Comparison of ENCODE assay signal across 15 cellular contexts in genomic region chr9:20513126-20513913, GRCh38.
DNase-seq lines count a peak whose midpoint lies in the region; ATAC-seq lines count a peak whose summit lies in the region.
"Had no signal": no experiment of that assay in that cellular context is flagged by ENCODE, and none has a peak within 500 bp of the region (broad histone marks: within the 10 kb centered on the region; RNA-seq: fewer than 3 reads in every experiment).

No MANE protein-coding gene starts in this region.

- H3K27ac ChIP-seq in naive thymus-derived CD4-positive, alpha-beta T cell (ENCODE audit: low read depth, low read length): peak overlapping the region; percentile 7
- H3K27ac ChIP-seq: 22Rv1, skin epidermis, testis had no signal

- H3K4me1 Mint-ChIP-seq in activated naive CD8-positive, alpha-beta T cell treated with anti-CD3 and anti-CD28 coated beads, Interleukin-2, amount 10 ng/mL, durations not matched to agents 7 days and 5 days: peaks cover 81% of the 10 kb centered on the region
- peaks cover 58 to 88% (median 81%) of the 10 kb centered on the region in 7 donors for H3K4me1 Mint-ChIP-seq in naive thymus-derived CD4-positive, alpha-beta T cell

- H3K27me3 Mint-ChIP-seq in activated naive CD8-positive, alpha-beta T cell treated with anti-CD3 and anti-CD28 coated beads, Interleukin-2, amount 10 ng/mL, durations not matched to agents 7 days and 5 days: no peaks in the 10 kb centered on the region
- no peaks in the 10 kb centered on the region for H3K27me3 Mint-ChIP-seq in naive thymus-derived CD4-positive, alpha-beta T cell

- CTCF ChIA-PET in naive thymus-derived CD4-positive, alpha-beta T cell (lab: Charles Lee): interaction anchor here (0.6 to 1.1 kb wide), 2 partner anchors 17 to 497 kb away, joined by 3 to 4 read pairs; no protein-coding TSS in a partner anchor

- H3K9me3 ChIP-seq in naive thymus-derived CD4-positive, alpha-beta T cell (ENCODE audit: control insufficient read depth in 2 of 3, low read length in 3 of 3): no peaks in the 10 kb centered on the region
- H3K9me3 ChIP-seq: testis had no signal

- POLR2A ChIA-PET in activated naive CD8-positive, alpha-beta T cell treated with anti-CD3 and anti-CD28 coated beads, Interleukin-2, amount 10 ng/mL, durations not matched to agents 7 days and 5 days (lab: Charles Lee): interaction anchor here (1.1 to 2.7 kb wide), 3 partner anchors 10 to 170 kb away, joined by 3 to 22 read pairs (median 3); partner anchors contain the start of genes FOCAD and MLLT3
- POLR2A ChIA-PET in naive thymus-derived CD4-positive, alpha-beta T cell (lab: Charles Lee): no interaction called here

- H3K4me3 Mint-ChIP-seq in activated naive CD8-positive, alpha-beta T cell treated with anti-CD3 and anti-CD28 coated beads, Interleukin-2, amount 10 ng/mL, durations not matched to agents 7 days and 5 days: peak overlapping the region; percentile 62
- H3K4me3 Mint-ChIP-seq in naive thymus-derived CD4-positive, alpha-beta T cell: peak overlapping the region in 8 of 10 donors; percentile 29 to 80 (median 50)
- H3K4me3 Mint-ChIP-seq: neural crest cell had no signal

- H3K9me3 Mint-ChIP-seq in activated naive CD8-positive, alpha-beta T cell treated with anti-CD3 and anti-CD28 coated beads, Interleukin-2, amount 10 ng/mL, durations not matched to agents 7 days and 5 days: peaks cover 2% of the 10 kb centered on the region
- H3K9me3 Mint-ChIP-seq in naive thymus-derived CD4-positive, alpha-beta T cell: peaks cover 0 to 4% (median 0%) of the 10 kb centered on the region in 11 donors
- H3K9me3 Mint-ChIP-seq: neural crest cell had no signal

- H3K27ac Mint-ChIP-seq in activated naive CD8-positive, alpha-beta T cell treated with anti-CD3 and anti-CD28 coated beads, Interleukin-2, amount 10 ng/mL, durations not matched to agents 7 days and 5 days: peak overlapping the region; percentile 82
- H3K27ac Mint-ChIP-seq in naive thymus-derived CD4-positive, alpha-beta T cell: peak overlapping the region; percentile 67 to 94 (median 78)

- peak; percentile 10 for DNase-seq in NCI-H2196 (lab: John Stamatoyannopoulos, UW; ENCODE audit: unreplicated experiment)
- no peak for DNase-seq in NCI-H2196 treated with DMSO at 0.1 percent for 48 hours (lab: John Stamatoyannopoulos, UW; ENCODE audit: unreplicated experiment)
- peak; percentile 10 for DNase-seq in ELR (ENCODE audit: low read depth)
- DNase-seq in activated naive CD8-positive, alpha-beta T cell treated with anti-CD3 and anti-CD28 coated beads, Interleukin-2, amount 10 ng/mL, durations not matched to agents 7 days and 5 days: no peak
- DNase-seq in naive thymus-derived CD4-positive, alpha-beta T cell: no peak
- no peak for DNase-seq in NCI-H2029 (lab: John Stamatoyannopoulos, UW)
- DNase-seq: amygdala; effector memory CD4-positive, alpha-beta T cell; GOT3; testis had no signal

- ATAC-seq in activated naive CD8-positive, alpha-beta T cell treated with anti-CD3 and anti-CD28 coated beads, Interleukin-2, amount 10 ng/mL, durations not matched to agents 7 days and 5 days (ENCODE audit: low read depth): no peak
- ATAC-seq in naive thymus-derived CD4-positive, alpha-beta T cell: peak; percentile 31
- ATAC-seq in HG02852 (IDR thresholded peaks at IDR 0.05; ENCODE audit: unreplicated experiment) (no peak), HG03571 (IDR thresholded peaks at IDR 0.05; ENCODE audit: unreplicated experiment) (no peak)

- no peak overlapping the region for H3K4me3 ChIP-seq in naive thymus-derived CD4-positive, alpha-beta T cell (ENCODE audit: low read length)
- H3K4me3 ChIP-seq: skin epidermis, testis had no signal

- no peaks in the 10 kb centered on the region for H3K27me3 ChIP-seq in naive thymus-derived CD4-positive, alpha-beta T cell (ENCODE audit: control insufficient read depth in 2 of 2, insufficient read depth in 2 of 2, low read length in 2 of 2)
- H3K27me3 ChIP-seq: testis had no signal

- peaks cover 59% of the 10 kb centered on the region for H3K36me3 Mint-ChIP-seq in activated naive CD8-positive, alpha-beta T cell treated with anti-CD3 and anti-CD28 coated beads, Interleukin-2, amount 10 ng/mL, durations not matched to agents 7 days and 5 days
- peaks cover 0 to 24% (median 13%) of the 10 kb centered on the region in 5 donors for H3K36me3 Mint-ChIP-seq in naive thymus-derived CD4-positive, alpha-beta T cell

- H3K4me1 ChIP-seq in naive thymus-derived CD4-positive, alpha-beta T cell (ENCODE audit: control insufficient read depth in 2 of 2, insufficient read depth in 2 of 2, low read length in 2 of 2): peaks cover 8 to 46% of the 10 kb centered on the region in 2 donors
- H3K4me1 ChIP-seq: testis had no signal

- H3K36me3 ChIP-seq in naive thymus-derived CD4-positive, alpha-beta T cell (ENCODE audit: control insufficient read depth in 2 of 3, insufficient read depth in 3 of 3, low read length in 3 of 3): no peaks in the 10 kb centered on the region

- intact Hi-C loops in naive thymus-derived CD4-positive, alpha-beta T cell (cut with micrococcal nuclease): loop anchor here in 1 of 2 donors (2.0 kb wide), 1 partner anchor 15 kb away; no protein-coding TSS in a partner anchor

Comparison
In these comparisons a context has a peak if more than half of its experiments do, and no peak if none do; other contexts are left out.
1. DNase-seq: peak in NCI-H2196 (single experiment) and ELR (single experiment); none in NCI-H2196 treated with DMSO at 0.1 percent for 48 hours (single experiment), activated naive CD8-positive, alpha-beta T cell treated with anti-CD3 and anti-CD28 coated beads, Interleukin-2, amount 10 ng/mL, durations not matched to agents 7 days and 5 days (single experiment), naive thymus-derived CD4-positive, alpha-beta T cell (0 of 9) and NCI-H2029 (single experiment).